18 cellular contexts compared by ENCODE assay signal in genomic region chr12:106814649-106815048, GRCh38. TPM values are rescaled to one million over a fixed set of nuclear protein-coding genes. Genes with fewer than 3 reads are reported as not detected.
A peak's percentile ranks its signal among the peaks of the same experiment; 100 is the strongest.
DNase-seq lines count a peak whose midpoint lies in the region; ATAC-seq and TF ChIP-seq lines count a peak whose summit lies in the region.
"Had no signal": no experiment of that assay in that cellular context is flagged by ENCODE, and none has a peak within 500 bp of the region (broad histone marks: within the 10 kb centered on the region; RNA-seq: fewer than 3 reads in every experiment).

No MANE protein-coding gene starts in this region.

- TF ChIP-seq CTCF in A673 (conservative IDR thresholded peaks at IDR 0.05; ENCODE audit: low read depth, low read length), result no peak
- TF ChIP-seq CTCF in GM23338 (conservative IDR thresholded peaks at IDR 0.05; ENCODE audit: low read depth in 2 of 2), result no peak
- TF ChIP-seq CTCF in fibroblast of the aortic adventitia (IDR thresholded peaks at IDR 0.05; ENCODE audit: insufficient read depth, low read length), result no peak
- no peak for TF ChIP-seq CTCF in nephron progenitor cell (IDR thresholded peaks at IDR 0.05)

- no peaks in the 10 kb centered on the region for H3F3A ChIP-seq in GM23338 (replicated peaks; ENCODE audit: low read depth)

- no peaks in the 10 kb centered on the region for H3K27me3 Mint-ChIP-seq in GM23338 (ENCODE audit: insufficient read depth, low read depth, poor library complexity)
- no peaks in the 10 kb centered on the region for H3K27me3 Mint-ChIP-seq in nephron progenitor cell (ENCODE audit: low read depth, poor library complexity)
- H3K27me3 Mint-ChIP-seq: B cell; CD4-positive, alpha-beta T cell had no signal

- H3K9me3 ChIP-seq in A673 (ENCODE audit: low read depth, low read length, poor library complexity, severe bottlenecking), result no peaks in the 10 kb centered on the region
- H3K9me3 ChIP-seq: HAP-1 had no signal

- H3K36me3 Mint-ChIP-seq in GM23338 (ENCODE audit: low read depth) (peaks cover 17% of the 10 kb centered on the region), nephron progenitor cell (ENCODE audit: low read depth) (peaks cover 36% of the 10 kb centered on the region)

- H3K4me2 ChIP-seq in GM23338, result peak overlapping the region; percentile 5; the same call in 1 of the 2 replicates

- H3K4me3 ChIP-seq in A673 (ENCODE audit: low read depth, low read length, poor library complexity, severe bottlenecking), result no peak overlapping the region
- no peak overlapping the region for H3K4me3 ChIP-seq in GM23338
- H3K4me3 ChIP-seq in fibroblast of the aortic adventitia (ENCODE audit: low read depth, low read length), result no peak overlapping the region
- H3K4me3 ChIP-seq: GM12878, HAP-1 had no signal

- no peaks in the 10 kb centered on the region; the same call in 1 of the 2 replicates for H4K20me1 ChIP-seq in GM23338 (replicated peaks; ENCODE audit: insufficient read depth)

- H3K36me3 ChIP-seq in A673 (ENCODE audit: insufficient read depth, low read length, poor library complexity, severe bottlenecking), result peaks cover 6% of the 10 kb centered on the region
- H3K36me3 ChIP-seq in GM23338 (ENCODE audit: insufficient read depth), result no peaks in the 10 kb centered on the region

- POLR2A ChIA-PET in A673 (lab: Charles Lee; ENCODE audit: low non-redundant PET), result no interaction called here

- CTCF ChIA-PET in A673 (lab: Charles Lee), result interaction anchor here (0.6 kb wide), 1 partner anchor 1484 kb away, joined by 3 read pairs; no protein-coding TSS in a partner anchor

- H3K4me1 ChIP-seq in A673 (ENCODE audit: insufficient read depth, low read length, poor library complexity, severe bottlenecking) (no peaks in the 10 kb centered on the region), GM23338 (ENCODE audit: insufficient read depth) (peaks cover 36% of the 10 kb centered on the region)

- H3K79me2 ChIP-seq in GM23338 (replicated peaks; ENCODE audit: insufficient read depth), result peaks cover 12% of the 10 kb centered on the region; the same call in 1 of the 2 replicates

- H3K27me3 ChIP-seq in A673 (replicated peaks; ENCODE audit: insufficient read depth, low read depth, low read length, poor library complexity), result no peaks in the 10 kb centered on the region
- H3K27me3 ChIP-seq in GM23338 (ENCODE audit: insufficient read depth), result no peaks in the 10 kb centered on the region

- no peak for ATAC-seq in GM23338
- no peak for ATAC-seq in HG02763 (IDR thresholded peaks at IDR 0.05; ENCODE audit: unreplicated experiment)
- ATAC-seq: GM12878, HepG2 had no signal

- DNase-seq in A673 (ENCODE audit: low spot score) (no peak), GM23338 (ENCODE audit: low spot score) (no peak), fibroblast of the aortic adventitia (ENCODE audit: low read depth) (peak; percentile 16), nephron progenitor cell (no peak), DMS153 (lab: John Stamatoyannopoulos, UW) (no peak), NCI-H1694 treated with DMSO at 0.1 percent for 48 hours (lab: John Stamatoyannopoulos, UW) (no peak)
- no peak for DNase-seq in activated CD4-positive, alpha-beta T cell treated with anti-CD3 and anti-CD28 coated beads for 48 hours
- DNase-seq: C1 segment of cervical spinal cord; Calu3; CD4-positive, alpha-beta T cell; DMS79 treated with DMSO at 0.1 percent for 48 hours; GF-D8; GOT3 had no signal

- H2AFZ ChIP-seq in GM23338, result no peak overlapping the region

- H3K27ac ChIP-seq in A673 (ENCODE audit: low read depth, low read length, poor library complexity, severe bottlenecking) (no peak overlapping the region), GM23338 (ENCODE audit: low read depth) (0 out of 2 replicates have a peak overlapping the region, but pooled peaks have one; percentile 70)

- H3K9me2 ChIP-seq in GM23338 (ENCODE audit: insufficient read depth), result no peaks in the 10 kb centered on the region

- BruUV-seq in A673 (replicated peaks; lab: Mats Ljungman, UMichigan), result TSS peak; percentile 9

- H3K27ac Mint-ChIP-seq in GM23338, result peak overlapping the region; percentile 44
- peak overlapping the region; percentile 57 for H3K27ac Mint-ChIP-seq in nephron progenitor cell
- H3K27ac Mint-ChIP-seq: B cell; CD4-positive, alpha-beta T cell had no signal

- H3K4me1 Mint-ChIP-seq in GM23338, result peaks cover 27% of the 10 kb centered on the region
- H3K4me1 Mint-ChIP-seq in nephron progenitor cell, result peaks cover 9% of the 10 kb centered on the region
- H3K4me1 Mint-ChIP-seq: B cell had no signal

- intact Hi-C loops in A673 (cut with micrococcal nuclease; ENCODE audit: unreplicated experiment), result no loop called here

- no peak overlapping the region for H3K4me3 Mint-ChIP-seq in GM23338
- no peak overlapping the region for H3K4me3 Mint-ChIP-seq in nephron progenitor cell
- H3K4me3 Mint-ChIP-seq: B cell; CD4-positive, alpha-beta T cell had no signal

- H3K9me3 Mint-ChIP-seq in GM23338, result no peaks in the 10 kb centered on the region
- H3K9me3 Mint-ChIP-seq in nephron progenitor cell, result no peaks in the 10 kb centered on the region
- H3K9me3 Mint-ChIP-seq: CD4-positive, alpha-beta T cell had no signal

TF ChIP-seq in GM23338, 12 proteins besides CTCF, POLR2A, EP300 and RAD21:
- no peak for TF ChIP-seq ZNF114 (CRISPR knock-in tag; IDR thresholded peaks at IDR 0.05)
- no peak for TF ChIP-seq EZH2phosphoT487 (IDR thresholded peaks at IDR 0.05; ENCODE audit: unreplicated experiment)
- no peak for TF ChIP-seq ETS1 (IDR thresholded peaks at IDR 0.05)

RNA-seq across cellular contexts. Expression of gene RIC8B, which starts 40.2 kb away (rescaled TPM):
- total RNA-seq in A673 (2021) (21.3 and 23.5 TPM in 2 replicates), fibroblast of the aortic adventitia (ENCODE audit: low replicate concordance) (5.5 and 15.0 TPM in 2 replicates)
- total RNA-seq in GM23338 (2014; rRNA removed; shearing (Covaris generic)), result 24.0 and 25.5 TPM in 2 replicates
- polyA plus RNA-seq in GM23338 (2016; fragmentation: Nextera tagmentation; extraction: Ambion mirVana), result 10.4 and 12.3 TPM in 2 replicates
